Comparison of ENCODE assay signal across 7 cellular contexts in genomic region chr3:177359601-177360357, GRCh38.
DNase-seq lines count a peak whose midpoint lies in the region; ATAC-seq and TF ChIP-seq lines count a peak whose summit lies in the region.

No MANE protein-coding gene starts in this region.

- peak; percentile 94 for DNase-seq in NCI-H2029 treated with DMSO at 0.1 percent for 48 hours (lab: John Stamatoyannopoulos, UW)
- DNase-seq in T1000 (lab: John Stamatoyannopoulos, UW) = peak; percentile 90
- peak; percentile 99 for DNase-seq in astrocyte of the spinal cord (ENCODE audit: low read depth, low spot score)
- DNase-seq in hippocampal formation (lab: John Stamatoyannopoulos, UW) = peak; percentile 92 to 98
- peak; percentile 97 for DNase-seq in retinal pigment epithelial cell (ENCODE audit: low read depth)

- peak overlapping the region; percentile 13 for H3K4me3 ChIP-seq in astrocyte of the spinal cord (ENCODE audit: low read depth, low read length)
- H3K4me3 ChIP-seq in retinal pigment epithelial cell (ENCODE audit: low read length) = peak overlapping the region; percentile 28

- peak; percentile 61 for ATAC-seq in GM18508 (IDR thresholded peaks at IDR 0.05; ENCODE audit: insufficient read depth, unreplicated experiment)
- peak; percentile 63 for ATAC-seq in HG03025 (IDR thresholded peaks at IDR 0.05; ENCODE audit: low FRiP score, unreplicated experiment)

- in situ Hi-C loops in astrocyte of the spinal cord (cut with HindIII; ENCODE audit: low sequenced_read_pairs) = no loop called here

- no peak for TF ChIP-seq CTCF in astrocyte of the spinal cord (IDR thresholded peaks at IDR 0.05; ENCODE audit: low read depth, low read length)
- no peak for TF ChIP-seq CTCF in retinal pigment epithelial cell (conservative IDR thresholded peaks at IDR 0.05; ENCODE audit: low read depth, low read length)

Comparison
In these comparisons a context has a peak if more than half of its experiments do, and no peak if none do; other contexts are left out.
1. Peak in every context shown above with its lines: DNase-seq, ATAC-seq and H3K4me3 ChIP-seq.